ENCODE assay signal across 19 cellular contexts in genomic region chr1:60132108-60132507, GRCh38. TPM values are rescaled to one million over a fixed set of nuclear protein-coding genes. Genes with fewer than 3 reads are reported as not detected.
DNase-seq lines count a peak whose midpoint lies in the region; ATAC-seq and TF ChIP-seq lines count a peak whose summit lies in the region.
"Had no signal": no experiment of that assay in that cellular context is flagged by ENCODE, and none has a peak within 500 bp of the region (broad histone marks: within the 10 kb centered on the region; RNA-seq: fewer than 3 reads in every experiment).

No MANE protein-coding gene starts in this region.

- no peak for DNase-seq in HFFc6
- DNase-seq in SJSA1 (ENCODE audit: low read depth in 1 of 2, low spot score in 2 of 2) = no peak
- DNase-seq in iPS-NIHi7 (ENCODE audit: extremely low spot score) = peak; percentile 18
- no peak for DNase-seq in osteocyte (ENCODE audit: extremely low spot score, unreplicated experiment)
- DNase-seq: C1 segment of cervical spinal cord; Calu3; CD4-positive, alpha-beta memory T cell; COR-L47; DMS79; EL; GDM1; H7 had no signal

- H3K4me1 Mint-ChIP-seq in HFFc6 (ENCODE audit: low read depth) (peaks cover 86% of the 10 kb centered on the region), osteocyte (ENCODE audit: unreplicated experiment) (peaks cover 84% of the 10 kb centered on the region)

- H3K9me3 Mint-ChIP-seq in HFFc6 = no peaks in the 10 kb centered on the region
- peaks cover 16% of the 10 kb centered on the region for H3K9me3 Mint-ChIP-seq in osteocyte (ENCODE audit: unreplicated experiment)
- H3K9me3 Mint-ChIP-seq: CD4-positive, alpha-beta memory T cell had no signal

- peak overlapping the region; percentile 81 for H3K27ac ChIP-seq in SJSA1

- no peaks in the 10 kb centered on the region for H3K9me3 ChIP-seq in SJSA1 (replicated peaks)

- H3K36me3 Mint-ChIP-seq in HFFc6 (ENCODE audit: low read depth) (peaks cover 4% of the 10 kb centered on the region), osteocyte (ENCODE audit: unreplicated experiment) (peaks cover 25% of the 10 kb centered on the region)
- H3K36me3 Mint-ChIP-seq: CD4-positive, alpha-beta memory T cell had no signal

- H3K27me3 ChIP-seq in SJSA1 (replicated peaks) = no peaks in the 10 kb centered on the region

- peak overlapping the region; percentile 20 for H3K27ac Mint-ChIP-seq in HFFc6
- peak overlapping the region; percentile 99 for H3K27ac Mint-ChIP-seq in osteocyte (ENCODE audit: unreplicated experiment)
- H3K27ac Mint-ChIP-seq: CD4-positive, alpha-beta memory T cell had no signal

- H3K4me3 ChIP-seq in SJSA1 = no peak overlapping the region
- H3K4me3 ChIP-seq: GM12878 had no signal

- TF ChIP-seq CTCF in HFFc6 (IDR thresholded peaks at IDR 0.05) (no peak), osteocyte (IDR thresholded peaks at IDR 0.05) (no peak)

- H3K27me3 Mint-ChIP-seq in HFFc6 (ENCODE audit: insufficient read depth) = no peaks in the 10 kb centered on the region
- H3K27me3 Mint-ChIP-seq in osteocyte (ENCODE audit: unreplicated experiment) = no peaks in the 10 kb centered on the region
- H3K27me3 Mint-ChIP-seq: CD4-positive, alpha-beta memory T cell had no signal

- H3K4me3 Mint-ChIP-seq in HFFc6 (no peak overlapping the region), osteocyte (ENCODE audit: unreplicated experiment) (peak overlapping the region; percentile 70)
- H3K4me3 Mint-ChIP-seq: CD4-positive, alpha-beta memory T cell had no signal

- no peaks in the 10 kb centered on the region for H3K36me3 ChIP-seq in SJSA1

- ATAC-seq in HG03432 (IDR thresholded peaks at IDR 0.05; ENCODE audit: unreplicated experiment) (no peak), GM18519 (IDR thresholded peaks at IDR 0.05; ENCODE audit: low FRiP score, unreplicated experiment) (no peak), GM21367 (IDR thresholded peaks at IDR 0.05; ENCODE audit: unreplicated experiment) (no peak)
- ATAC-seq: GM12878, HCT116 had no signal

- H3K4me1 ChIP-seq in SJSA1 (replicated peaks) = peaks cover 50% of the 10 kb centered on the region

RNA-seq across cellular contexts. Expression of gene C1orf87, which starts 58.5 kb away (rescaled TPM):
- total RNA-seq in HFFc6 (2021; fragmentation: NEBNext Ultra II Directional; extraction: Animal tissue kit (Norgen Biotek cat#: 25700)) = not detected
- not detected in 2 replicates for total RNA-seq in SJSA1 (2014; rRNA removed; shearing (Covaris generic))
- total RNA-seq in osteocyte = 0.94 and 1.0 TPM in 2 replicates
- total RNA-seq: A172; A673; Calu3; CD4-positive, alpha-beta memory T cell; GM12878; H7 had no signal
